Comparison of ENCODE assay signal across 20 cellular contexts in genomic region chr15:72939855-72940631, GRCh38.
"Had no signal": no experiment of that assay in that cellular context is flagged by ENCODE, and none has a peak within 500 bp of the region (broad histone marks: within the 10 kb centered on the region; RNA-seq: fewer than 3 reads in every experiment).

No MANE protein-coding gene starts in this region.

- H3K36me3 ChIP-seq: brain microvascular endothelial cell, gastrocnemius medialis, heart left ventricle, tibial nerve had no signal

- H3K4me3 Mint-ChIP-seq: activated CD8-positive, alpha-beta T cell treated with anti-CD3 and anti-CD28 coated beads, Interleukin-2, amount 10 ng/mL, durations not matched to agents 7 days and 5 days; activated naive CD8-positive, alpha-beta T cell treated with anti-CD3 and anti-CD28 coated beads, Interleukin-2, amount 50 U/mL, for 24 hours; activated T-cell treated with anti-CD3 and anti-CD28 coated beads, Interleukin-2, amount 50 U/mL, for 24 hours; central memory CD8-positive, alpha-beta T cell; natural killer cell had no signal

- DNase-seq: activated CD4-positive, alpha-beta T cell treated with anti-CD3 and anti-CD28 coated beads for 48 hours; activated CD4-positive, CD25-positive, alpha-beta regulatory T cell; activated CD8-positive, alpha-beta T cell treated with anti-CD3 and anti-CD28 coated beads, Interleukin-2, amount 10 ng/mL, durations not matched to agents 7 days and 5 days; activated naive CD4-positive, alpha-beta T cell treated with Interleukin-2 at 50 U/mL for 16 hours; activated naive CD8-positive, alpha-beta T cell treated with anti-CD3 and anti-CD28 coated beads, Interleukin-2, amount 50 U/mL, for 24 hours; activated T-cell treated with anti-CD3 and anti-CD28 coated beads, Interleukin-2, amount 50 U/mL, for 24 hours; brain microvascular endothelial cell; cortex of kidney; gastrocnemius medialis; heart left ventricle; kidney glomerular epithelial cell; mesenchymal stem cell; natural killer cell; stimulated activated CD4-positive, alpha-beta T cell treated with anti-CD3 and anti-CD28 coated beads, Interleukin-2, amount 100 ng/mL, for 24 hours; stimulated activated naive CD8-positive, alpha-beta T cell treated with anti-CD3 and anti-CD28 coated beads, Interleukin-15, Interleukin-2, amounts not matched to agents 100 U/mL and 50 U/mL, for 24 hours; T-helper 1 cell; T1000 had no signal

- H3K27ac Mint-ChIP-seq: activated CD8-positive, alpha-beta T cell treated with anti-CD3 and anti-CD28 coated beads, Interleukin-2, amount 10 ng/mL, durations not matched to agents 7 days and 5 days; activated naive CD8-positive, alpha-beta T cell treated with anti-CD3 and anti-CD28 coated beads, Interleukin-2, amount 50 U/mL, for 24 hours; activated T-cell treated with anti-CD3 and anti-CD28 coated beads, Interleukin-2, amount 50 U/mL, for 24 hours; activated T-helper 2 cell treated with anti-CD3 and anti-CD28 coated beads, Interferon-gamma antibody, Interleukin-2, Interleukin-4, amounts not matched to agents 10 μg/mL and 5 μg/mL and 100 μg/mL, durations not matched to agents 14 hours and 24 hours and 36 hours; natural killer cell had no signal

- H3K4me1 Mint-ChIP-seq: activated naive CD8-positive, alpha-beta T cell treated with anti-CD3 and anti-CD28 coated beads, Interleukin-2, amount 50 U/mL, for 24 hours; central memory CD8-positive, alpha-beta T cell had no signal

- H3K36me3 Mint-ChIP-seq: natural killer cell had no signal

- H3K4me1 ChIP-seq: gastrocnemius medialis, heart left ventricle, tibial nerve had no signal

- H3K27me3 ChIP-seq: brain microvascular endothelial cell, gastrocnemius medialis, heart left ventricle, tibial nerve had no signal

- H3K9me3 Mint-ChIP-seq: activated naive CD8-positive, alpha-beta T cell treated with anti-CD3 and anti-CD28 coated beads, Interleukin-2, amount 50 U/mL, for 24 hours; activated T-cell treated with anti-CD3 and anti-CD28 coated beads, Interleukin-2, amount 50 U/mL, for 24 hours; activated T-helper 2 cell treated with anti-CD3 and anti-CD28 coated beads, Interferon-gamma antibody, Interleukin-2, Interleukin-4, amounts not matched to agents 10 μg/mL and 5 μg/mL and 100 μg/mL, durations not matched to agents 14 hours and 24 hours and 36 hours; central memory CD8-positive, alpha-beta T cell; natural killer cell had no signal

- H3K9me3 ChIP-seq: gastrocnemius medialis, heart left ventricle, tibial nerve had no signal

- ATAC-seq: activated CD8-positive, alpha-beta T cell treated with anti-CD3 and anti-CD28 coated beads, Interleukin-2, amount 10 ng/mL, durations not matched to agents 7 days and 5 days; activated naive CD8-positive, alpha-beta T cell treated with anti-CD3 and anti-CD28 coated beads, Interleukin-2, amount 50 U/mL, for 24 hours; gastrocnemius medialis; heart left ventricle; natural killer cell; stimulated activated naive CD8-positive, alpha-beta T cell treated with anti-CD3 and anti-CD28 coated beads, Interleukin-15, Interleukin-2, amounts not matched to agents 100 U/mL and 50 U/mL, for 24 hours had no signal

- H3K27ac ChIP-seq: brain microvascular endothelial cell, gastrocnemius medialis, heart left ventricle, tibial nerve had no signal

- H3K4me3 ChIP-seq: gastrocnemius medialis, heart left ventricle, tibial nerve had no signal
